Comparison of ENCODE assay signal across 8 cellular contexts in genomic region chrX:57821703-57822375, GRCh38.
DNase-seq lines count a peak whose midpoint lies in the region; ATAC-seq and TF ChIP-seq lines count a peak whose summit lies in the region.

No MANE protein-coding gene starts in this region.

- H3K9me3 Mint-ChIP-seq in progenitor cell of endocrine pancreas (ENCODE audit: low read depth) = peaks cover 20% of the 10 kb centered on the region

- H3K27me3 Mint-ChIP-seq in progenitor cell of endocrine pancreas = no peaks in the 10 kb centered on the region

- no peak overlapping the region for H3K4me3 Mint-ChIP-seq in progenitor cell of endocrine pancreas (ENCODE audit: low read depth)

- peak; percentile 8 for DNase-seq in AG09319 (ENCODE audit: extremely low read depth, low read depth)
- peak; percentile 56 for DNase-seq in NCI-H460 (ENCODE audit: extremely low read depth, low read depth)
- peak; percentile 0 to 1 for DNase-seq in activated CD4-positive, alpha-beta T cell treated with anti-CD3 and anti-CD28 coated beads, Interleukin-2, amount 50 U/mL, for 4 hours
- peak; percentile 29 for DNase-seq in foreskin melanocyte
- no peak for DNase-seq in progenitor cell of endocrine pancreas (ENCODE audit: low spot score, unreplicated experiment)
- no peak for DNase-seq in UCSD-AML1 (lab: John Stamatoyannopoulos, UW; ENCODE audit: unreplicated experiment)

- TF ChIP-seq CTCF in AG09319 (IDR thresholded peaks at IDR 0.05; ENCODE audit: low read depth, low read length) (peak; percentile 51), GM12874 (IDR thresholded peaks at IDR 0.05; ENCODE audit: insufficient read depth, low read depth, low read length) (peak; percentile 15; the same call in 1 of the 2 replicates), progenitor cell of endocrine pancreas (IDR thresholded peaks at IDR 0.05; ENCODE audit: unreplicated experiment) (peak; percentile 58)

- H3K27ac Mint-ChIP-seq in progenitor cell of endocrine pancreas = no peak overlapping the region

- no peaks in the 10 kb centered on the region for H3K4me1 Mint-ChIP-seq in progenitor cell of endocrine pancreas (ENCODE audit: low read depth)

- peak; percentile 78 for ATAC-seq in HG03175 (IDR thresholded peaks at IDR 0.05; ENCODE audit: unreplicated experiment)

- no peaks in the 10 kb centered on the region for H3K36me3 Mint-ChIP-seq in progenitor cell of endocrine pancreas (ENCODE audit: insufficient read depth)

Comparison
In these comparisons a context has a peak if more than half of its experiments do, and no peak if none do; other contexts are left out.
1. DNase-seq: peak in AG09319 (single experiment), NCI-H460 (single experiment), activated CD4-positive, alpha-beta T cell treated with anti-CD3 and anti-CD28 coated beads, Interleukin-2, amount 50 U/mL, for 4 hours (2 of 2) and foreskin melanocyte (single experiment); none in progenitor cell of endocrine pancreas (single experiment) and UCSD-AML1 (single experiment).
2. Peak in every context shown above with its lines, with median percentiles within 50 percentile points of each other: CTCF ChIP-seq.